In genomic region chr21:45178971-45179370, GRCh38 we compare ENCODE assay signal across 19 cellular contexts.
DNase-seq lines count a peak whose midpoint lies in the region; TF ChIP-seq lines count a peak whose summit lies in the region.
"Had no signal": no experiment of that assay in that cellular context is flagged by ENCODE, and none has a peak within 500 bp of the region (broad histone marks: within the 10 kb centered on the region; RNA-seq: fewer than 3 reads in every experiment).

No MANE protein-coding gene starts in this region.

- peak; percentile 33 for DNase-seq in activated CD4-positive, alpha-beta T cell treated with anti-CD3 and anti-CD28 coated beads, Interleukin-2, amount 10 ng/mL, durations not matched to agents 24 days and 14 days
- no peak for DNase-seq in activated CD4-positive, alpha-beta T cell treated with anti-CD3 and anti-CD28 coated beads, Interleukin-2, amount 50 U/mL, for 4 hours
- peak; percentile 13 for DNase-seq in endodermal cell
- DNase-seq in posterior vena cava (ENCODE audit: low spot score) = peak; percentile 32
- DNase-seq in activated naive CD8-positive, alpha-beta T cell treated with anti-CD3 and anti-CD28 coated beads for 36 hours = no peak
- no peak for DNase-seq in SJCRH30
- DNase-seq: CD4-positive, alpha-beta T cell; CD8-positive, alpha-beta memory T cell; DMS 273 treated with DMSO at 0.1 percent for 48 hours; DMS79; EL; GDM1; GM23248; H9 had no signal

- WGBS in endodermal cell (ENCODE audit: insufficient coverage in 1 of 2, insufficient read length in 1 of 2), 2 experiments = 93 to 95% methylated on average over 8 to 11 of the region's 11 CpGs

- H3K4me1 Mint-ChIP-seq in activated CD4-positive, alpha-beta T cell treated with anti-CD3 and anti-CD28 coated beads, Interleukin-2, amount 10 ng/mL, durations not matched to agents 24 days and 14 days = no peaks in the 10 kb centered on the region
- H3K4me1 Mint-ChIP-seq in endodermal cell = peaks cover 13% of the 10 kb centered on the region
- H3K4me1 Mint-ChIP-seq in activated naive CD8-positive, alpha-beta T cell treated with anti-CD3 and anti-CD28 coated beads for 36 hours = no peaks in the 10 kb centered on the region
- H3K4me1 Mint-ChIP-seq: B cell; CD8-positive, alpha-beta memory T cell had no signal

- H3K9me3 Mint-ChIP-seq in activated CD4-positive, alpha-beta T cell treated with anti-CD3 and anti-CD28 coated beads, Interleukin-2, amount 10 ng/mL, durations not matched to agents 24 days and 14 days = no peaks in the 10 kb centered on the region
- no peaks in the 10 kb centered on the region for H3K9me3 Mint-ChIP-seq in endodermal cell
- no peaks in the 10 kb centered on the region for H3K9me3 Mint-ChIP-seq in activated naive CD8-positive, alpha-beta T cell treated with anti-CD3 and anti-CD28 coated beads for 36 hours
- H3K9me3 Mint-ChIP-seq: CD4-positive, alpha-beta T cell; CD8-positive, alpha-beta memory T cell; H9 had no signal

- H3K36me3 Mint-ChIP-seq in activated CD4-positive, alpha-beta T cell treated with anti-CD3 and anti-CD28 coated beads, Interleukin-2, amount 10 ng/mL, durations not matched to agents 24 days and 14 days (ENCODE audit: low read depth) = peaks cover 19% of the 10 kb centered on the region
- peaks cover 14% of the 10 kb centered on the region for H3K36me3 Mint-ChIP-seq in endodermal cell (ENCODE audit: low read depth)
- peaks cover 6% of the 10 kb centered on the region for H3K36me3 Mint-ChIP-seq in activated naive CD8-positive, alpha-beta T cell treated with anti-CD3 and anti-CD28 coated beads for 36 hours

- H3K4me3 ChIP-seq in endodermal cell (ENCODE audit: low read length) = no peak overlapping the region
- H3K4me3 ChIP-seq in SJCRH30 = no peak overlapping the region
- H3K4me3 ChIP-seq: BLaER1, GM12878, GM23248 had no signal

- H3K4me3 Mint-ChIP-seq in activated CD4-positive, alpha-beta T cell treated with anti-CD3 and anti-CD28 coated beads, Interleukin-2, amount 10 ng/mL, durations not matched to agents 24 days and 14 days = no peak overlapping the region
- H3K4me3 Mint-ChIP-seq in endodermal cell = no peak overlapping the region
- no peak overlapping the region for H3K4me3 Mint-ChIP-seq in activated naive CD8-positive, alpha-beta T cell treated with anti-CD3 and anti-CD28 coated beads for 36 hours
- H3K4me3 Mint-ChIP-seq: B cell; CD4-positive, alpha-beta T cell; CD8-positive, alpha-beta memory T cell; H9 had no signal

- H3K9me3 ChIP-seq in endodermal cell (ENCODE audit: control insufficient read depth, low read length) = no peaks in the 10 kb centered on the region
- no peaks in the 10 kb centered on the region for H3K9me3 ChIP-seq in SJCRH30 (replicated peaks)
- H3K9me3 ChIP-seq: BLaER1 had no signal

- no peaks in the 10 kb centered on the region for H3K27me3 Mint-ChIP-seq in activated CD4-positive, alpha-beta T cell treated with anti-CD3 and anti-CD28 coated beads, Interleukin-2, amount 10 ng/mL, durations not matched to agents 24 days and 14 days
- H3K27me3 Mint-ChIP-seq in endodermal cell (ENCODE audit: insufficient read depth) = no peaks in the 10 kb centered on the region
- H3K27me3 Mint-ChIP-seq in activated naive CD8-positive, alpha-beta T cell treated with anti-CD3 and anti-CD28 coated beads for 36 hours = no peaks in the 10 kb centered on the region
- H3K27me3 Mint-ChIP-seq: B cell; CD4-positive, alpha-beta T cell; CD8-positive, alpha-beta memory T cell had no signal

- no peak overlapping the region for H3K27ac ChIP-seq in endodermal cell (ENCODE audit: low read depth, low read length)
- no peak overlapping the region for H3K27ac ChIP-seq in SJCRH30
- H3K27ac ChIP-seq: 22Rv1, BLaER1, C4-2B, GM23248 had no signal

- H3K4me1 ChIP-seq in endodermal cell (ENCODE audit: control insufficient read depth, insufficient read depth, low read length) (peaks cover 11% of the 10 kb centered on the region), SJCRH30 (no peaks in the 10 kb centered on the region)
- H3K4me1 ChIP-seq: BLaER1 had no signal

- H3K27ac Mint-ChIP-seq in activated CD4-positive, alpha-beta T cell treated with anti-CD3 and anti-CD28 coated beads, Interleukin-2, amount 10 ng/mL, durations not matched to agents 24 days and 14 days = no peak overlapping the region
- H3K27ac Mint-ChIP-seq in endodermal cell = no peak overlapping the region
- H3K27ac Mint-ChIP-seq in activated naive CD8-positive, alpha-beta T cell treated with anti-CD3 and anti-CD28 coated beads for 36 hours = no peak overlapping the region
- H3K27ac Mint-ChIP-seq: B cell; CD4-positive, alpha-beta T cell; H9 had no signal

- H3K9ac ChIP-seq in endodermal cell (ENCODE audit: extremely low read depth, low read length, poor library complexity, severe bottlenecking) = no peak overlapping the region
- H3K9ac ChIP-seq: BLaER1, GM23248 had no signal

- TF ChIP-seq CTCF in endodermal cell (conservative IDR thresholded peaks at IDR 0.05) = no peak

- H3K27me3 ChIP-seq in endodermal cell (ENCODE audit: control insufficient read depth, insufficient read depth, low read length, poor library complexity, severe bottlenecking) = no peaks in the 10 kb centered on the region
- H3K27me3 ChIP-seq in SJCRH30 = no peaks in the 10 kb centered on the region
- H3K27me3 ChIP-seq: BLaER1 had no signal

- no peaks in the 10 kb centered on the region for H3K36me3 ChIP-seq in endodermal cell (ENCODE audit: control insufficient read depth, insufficient read depth, low read length)
- H3K36me3 ChIP-seq in SJCRH30 = peaks cover 7% of the 10 kb centered on the region

- intact Hi-C loops in activated CD4-positive, alpha-beta T cell treated with anti-CD3 and anti-CD28 coated beads, Interleukin-2, amount 10 ng/mL, durations not matched to agents 24 days and 14 days (cut with micrococcal nuclease) = no loop called here
- intact Hi-C loops in posterior vena cava (cut with DNase I) = no loop called here

Comparison
In these comparisons a context has a peak if more than half of its experiments do, and no peak if none do; other contexts are left out.
1. DNase-seq: peak in activated CD4-positive, alpha-beta T cell treated with anti-CD3 and anti-CD28 coated beads, Interleukin-2, amount 10 ng/mL, durations not matched to agents 24 days and 14 days (single experiment), endodermal cell (single experiment) and posterior vena cava (single experiment); none in activated CD4-positive, alpha-beta T cell treated with anti-CD3 and anti-CD28 coated beads, Interleukin-2, amount 50 U/mL, for 4 hours (0 of 2), activated naive CD8-positive, alpha-beta T cell treated with anti-CD3 and anti-CD28 coated beads for 36 hours (single experiment) and SJCRH30 (0 of 2).